ENCODE assay signal across 8 cellular contexts in genomic region chr20:45358282-45359068, GRCh38. TPM values are rescaled to one million over a fixed set of nuclear protein-coding genes. Genes with fewer than 3 reads are reported as not detected.
A peak's percentile ranks its signal among the peaks of the same experiment; 100 is the strongest.
DNase-seq lines count a peak whose midpoint lies in the region; ATAC-seq and TF ChIP-seq lines count a peak whose summit lies in the region.

No MANE protein-coding gene starts in this region.

- no peak overlapping the region for H3K4me2 ChIP-seq in GM23338

- TF ChIP-seq POLR2A in heart left ventricle (IDR thresholded peaks at IDR 0.05) = peak in 1 of 2 donors; percentile 42

- H3K9me3 Mint-ChIP-seq in GM23338 = no peaks in the 10 kb centered on the region
- no peaks in the 10 kb centered on the region for H3K9me3 Mint-ChIP-seq in activated T-helper 1 cell treated with anti-CD3 and anti-CD28 coated beads, Interleukin-12 subunit alpha, Interleukin-12 subunit beta, Interleukin-2, Interleukin-4 antibody, amounts not matched to agents 30 ng/mL and 10 ng/mL and 1 ng/mL, durations not matched to agents 14 hours and 24 hours and 36 hours

- no peaks in the 10 kb centered on the region for H3K9me2 ChIP-seq in GM23338 (ENCODE audit: insufficient read depth)

- peaks cover 3% of the 10 kb centered on the region for H3K27me3 Mint-ChIP-seq in GM23338 (ENCODE audit: insufficient read depth, low read depth, poor library complexity)
- H3K27me3 Mint-ChIP-seq in activated T-helper 1 cell treated with anti-CD3 and anti-CD28 coated beads, Interleukin-12 subunit alpha, Interleukin-12 subunit beta, Interleukin-2, Interleukin-4 antibody, amounts not matched to agents 30 ng/mL and 10 ng/mL and 1 ng/mL, durations not matched to agents 14 hours and 24 hours and 36 hours (ENCODE audit: insufficient read depth) = no peaks in the 10 kb centered on the region

- H3F3A ChIP-seq in GM23338 (replicated peaks; ENCODE audit: low read depth) = no peaks in the 10 kb centered on the region

- H3K36me3 ChIP-seq in GM23338 (ENCODE audit: insufficient read depth) = no peaks in the 10 kb centered on the region
- H3K36me3 ChIP-seq in heart left ventricle = no peaks in the 10 kb centered on the region
- peaks cover 3% of the 10 kb centered on the region for H3K36me3 ChIP-seq in mucosa of descending colon (ENCODE audit: low read depth)

- H2AFZ ChIP-seq in GM23338 = peak overlapping the region; percentile 90

- ATAC-seq in GM23338 (no peak), heart left ventricle (peak; percentile 64 to 73 (median 68)), HG03521 (IDR thresholded peaks at IDR 0.05; ENCODE audit: unreplicated experiment) (no peak), GM21723 (IDR thresholded peaks at IDR 0.05; ENCODE audit: unreplicated experiment) (no peak), mucosa of descending colon (no peak)

- no peaks in the 10 kb centered on the region for H3K27me3 ChIP-seq in GM23338 (ENCODE audit: insufficient read depth)
- H3K27me3 ChIP-seq in heart left ventricle = no peaks in the 10 kb centered on the region

- H3K27ac ChIP-seq in GM23338 (ENCODE audit: low read depth) (no peak overlapping the region), heart left ventricle (peak overlapping the region; percentile 88 to 98 (median 92))

- intact Hi-C loops in activated T-helper 1 cell treated with anti-CD3 and anti-CD28 coated beads, Interleukin-12 subunit alpha, Interleukin-12 subunit beta, Interleukin-2, Interleukin-4 antibody, amounts not matched to agents 30 ng/mL and 10 ng/mL and 1 ng/mL, durations not matched to agents 14 hours and 24 hours and 36 hours (cut with micrococcal nuclease) = loop anchor here (5.0 kb wide), 1 partner anchor 391 kb away; the partner anchor contains the start of gene STK4
- intact Hi-C loops in heart left ventricle (cut with DNase I) = loop anchor here in 3 of 10 donors (2.0 to 5.0 kb wide), 2 partner anchors 16 to 59 kb away; partner anchors contain the start of gene PIGT (in 1 of the 3)
- intact Hi-C loops in mucosa of descending colon (cut with DNase I, micrococcal nuclease) = no loop called here

- H3K4me1 ChIP-seq in GM23338 (ENCODE audit: insufficient read depth) (peaks cover 11% of the 10 kb centered on the region), heart left ventricle (peaks cover 5 to 79% (median 33%) of the 10 kb centered on the region in 12 donors), mucosa of descending colon (ENCODE audit: low read depth) (peaks cover 31% of the 10 kb centered on the region)

- no peak overlapping the region for H3K27ac Mint-ChIP-seq in GM23338
- peak overlapping the region; percentile 31 for H3K27ac Mint-ChIP-seq in activated T-helper 1 cell treated with anti-CD3 and anti-CD28 coated beads, Interleukin-12 subunit alpha, Interleukin-12 subunit beta, Interleukin-2, Interleukin-4 antibody, amounts not matched to agents 30 ng/mL and 10 ng/mL and 1 ng/mL, durations not matched to agents 14 hours and 24 hours and 36 hours

- no peaks in the 10 kb centered on the region for H3K36me3 Mint-ChIP-seq in GM23338 (ENCODE audit: low read depth)
- H3K36me3 Mint-ChIP-seq in activated T-helper 1 cell treated with anti-CD3 and anti-CD28 coated beads, Interleukin-12 subunit alpha, Interleukin-12 subunit beta, Interleukin-2, Interleukin-4 antibody, amounts not matched to agents 30 ng/mL and 10 ng/mL and 1 ng/mL, durations not matched to agents 14 hours and 24 hours and 36 hours (ENCODE audit: low read depth) = no peaks in the 10 kb centered on the region

- TF ChIP-seq CTCF in GM23338 (conservative IDR thresholded peaks at IDR 0.05; ENCODE audit: low read depth in 2 of 2) (no peak), heart left ventricle (IDR thresholded peaks at IDR 0.05) (no peak), mucosa of descending colon (IDR thresholded peaks at IDR 0.05) (no peak)

- no peaks in the 10 kb centered on the region for H4K20me1 ChIP-seq in GM23338 (replicated peaks; ENCODE audit: insufficient read depth)

- peaks cover under 1% of the 10 kb centered on the region for H3K79me2 ChIP-seq in GM23338 (replicated peaks; ENCODE audit: insufficient read depth)

- no peaks in the 10 kb centered on the region for H3K9me3 ChIP-seq in heart left ventricle
- H3K9me3 ChIP-seq in mucosa of descending colon = no peaks in the 10 kb centered on the region

- no peak overlapping the region for H3K4me3 Mint-ChIP-seq in GM23338
- no peak overlapping the region for H3K4me3 Mint-ChIP-seq in activated T-helper 1 cell treated with anti-CD3 and anti-CD28 coated beads, Interleukin-12 subunit alpha, Interleukin-12 subunit beta, Interleukin-2, Interleukin-4 antibody, amounts not matched to agents 30 ng/mL and 10 ng/mL and 1 ng/mL, durations not matched to agents 14 hours and 24 hours and 36 hours

- H3K4me3 ChIP-seq in GM23338 = no peak overlapping the region
- no peak overlapping the region for H3K4me3 ChIP-seq in heart left ventricle
- no peak overlapping the region for H3K4me3 ChIP-seq in mucosa of descending colon

- 8 to 17% (median 9%) methylated on average over 10 of the region's 10 CpGs for WGBS in heart left ventricle, 4 donors

- peaks cover 35% of the 10 kb centered on the region for H3K4me1 Mint-ChIP-seq in GM23338
- peaks cover 75% of the 10 kb centered on the region for H3K4me1 Mint-ChIP-seq in activated T-helper 1 cell treated with anti-CD3 and anti-CD28 coated beads, Interleukin-12 subunit alpha, Interleukin-12 subunit beta, Interleukin-2, Interleukin-4 antibody, amounts not matched to agents 30 ng/mL and 10 ng/mL and 1 ng/mL, durations not matched to agents 14 hours and 24 hours and 36 hours (ENCODE audit: low read depth)

- DNase-seq in GM23338 (ENCODE audit: low spot score) = no peak
- no peak for DNase-seq in activated T-helper 1 cell treated with anti-CD3 and anti-CD28 coated beads, Interleukin-12 subunit alpha, Interleukin-12 subunit beta, Interleukin-2, Interleukin-4 antibody, amounts not matched to agents 30 ng/mL and 10 ng/mL and 1 ng/mL, durations not matched to agents 14 hours and 24 hours and 36 hours (ENCODE audit: low spot score)
- peak; percentile 78 to 89 (median 79) for DNase-seq in heart left ventricle
- DNase-seq in renal cortical epithelial cell (ENCODE audit: low read depth) = peak; percentile 75
- DNase-seq in KG1 (lab: John Stamatoyannopoulos, UW) = no peak
- no peak for DNase-seq in mucosa of descending colon

TF ChIP-seq in GM23338, 12 proteins besides CTCF, POLR2A, EP300 and RAD21 (continues in another document):
- TF ChIP-seq EZH2phosphoT487 (IDR thresholded peaks at IDR 0.05; ENCODE audit: unreplicated experiment) = no peak
- TF ChIP-seq ZNF331 (CRISPR knock-in tag; IDR thresholded peaks at IDR 0.05; ENCODE audit: low read depth) = no peak

RNA-seq across cellular contexts. Expression of gene SYS1, which starts 4.5 kb away (rescaled TPM):
- total RNA-seq in GM23338 (2014; rRNA removed; shearing (Covaris generic)) = 12.5 and 21.5 TPM in 2 replicates
- polyA plus RNA-seq in GM23338 (2016; fragmentation: Nextera tagmentation; extraction: Ambion mirVana) (6.9 and 7.9 TPM in 2 replicates), heart left ventricle (10 to 100 TPM; 12.6 to 68.8 TPM)
- 25.6 and 26.4 TPM in 2 replicates for total RNA-seq in activated T-helper 1 cell treated with anti-CD3 and anti-CD28 coated beads, Interleukin-12 subunit alpha, Interleukin-12 subunit beta, Interleukin-2, Interleukin-4 antibody, amounts not matched to agents 30 ng/mL and 10 ng/mL and 1 ng/mL, durations not matched to agents 14 hours and 24 hours and 36 hours
- total RNA-seq in heart left ventricle (10 to 100 TPM; 16.4 to 54.0 (median 23.0) TPM), renal cortical epithelial cell (23.6 and 41.0 TPM in 2 replicates), mucosa of descending colon (10 to 100 TPM; 37.2 to 41.7 (median 39.9) TPM)

RNA-seq across cellular contexts. Expression of gene SDC4, which starts 10.3 kb away (rescaled TPM):
- total RNA-seq in GM23338 (2014; rRNA removed; shearing (Covaris generic)) = 35.4 and 39.9 TPM in 2 replicates
- 28.5 and 29.7 TPM in 2 replicates for polyA plus RNA-seq in GM23338 (2016; fragmentation: Nextera tagmentation; extraction: Ambion mirVana)
- total RNA-seq in activated T-helper 1 cell treated with anti-CD3 and anti-CD28 coated beads, Interleukin-12 subunit alpha, Interleukin-12 subunit beta, Interleukin-2, Interleukin-4 antibody, amounts not matched to agents 30 ng/mL and 10 ng/mL and 1 ng/mL, durations not matched to agents 14 hours and 24 hours and 36 hours = 220 and 222 TPM in 2 replicates
- 100 to 1,000 TPM in 2 of 9 donors, 10 to 100 TPM in 7; 62.1 to 140 (median 94.1) TPM for total RNA-seq in heart left ventricle
- 100 to 1,000 TPM in 1 of 2 donors, 10 to 100 TPM in 1; 44.3 to 139 TPM for polyA plus RNA-seq in heart left ventricle
- 500 and 534 TPM in 2 replicates for total RNA-seq in renal cortical epithelial cell
- 100 to 1,000 TPM; 114 to 145 (median 122) TPM for total RNA-seq in mucosa of descending colon

RNA-seq across cellular contexts. Expression of gene TP53TG5, which starts 19.6 kb away (rescaled TPM):
- not detected in 2 replicates for total RNA-seq in GM23338 (2014; rRNA removed; shearing (Covaris generic))
- polyA plus RNA-seq in GM23338 (2016; fragmentation: Nextera tagmentation; extraction: Ambion mirVana) = not detected in 2 replicates
- 0.07 and 0.08 TPM in 2 replicates for total RNA-seq in activated T-helper 1 cell treated with anti-CD3 and anti-CD28 coated beads, Interleukin-12 subunit alpha, Interleukin-12 subunit beta, Interleukin-2, Interleukin-4 antibody, amounts not matched to agents 30 ng/mL and 10 ng/mL and 1 ng/mL, durations not matched to agents 14 hours and 24 hours and 36 hours
- total RNA-seq in heart left ventricle = 1 to 10 TPM in 2 of 9 donors, under 1 TPM in 5, not detected in 2; 0.32 to 3.2 (median 0.76) TPM
- polyA plus RNA-seq in heart left ventricle = 1 to 10 TPM in 1 of 2 donors, under 1 TPM in 1; 0.40 to 1.5 TPM
- not detected in 2 replicates for total RNA-seq in renal cortical epithelial cell
- total RNA-seq in mucosa of descending colon = 1 to 10 TPM; 1.4 to 2.1 (median 1.6) TPM

RNA-seq across cellular contexts. Expression of gene DBNDD2, which starts 49.6 kb away (rescaled TPM):
- 25.8 and 28.0 TPM in 2 replicates for total RNA-seq in GM23338 (2014; rRNA removed; shearing (Covaris generic))
- polyA plus RNA-seq in GM23338 (2016; fragmentation: Nextera tagmentation; extraction: Ambion mirVana) = 62.5 and 64.4 TPM in 2 replicates
- total RNA-seq in activated T-helper 1 cell treated with anti-CD3 and anti-CD28 coated beads, Interleukin-12 subunit alpha, Interleukin-12 subunit beta, Interleukin-2, Interleukin-4 antibody, amounts not matched to agents 30 ng/mL and 10 ng/mL and 1 ng/mL, durations not matched to agents 14 hours and 24 hours and 36 hours = 21.7 and 24.6 TPM in 2 replicates
- 100 to 1,000 TPM; 209 to 395 (median 346) TPM for total RNA-seq in heart left ventricle
- 100 to 1,000 TPM; 331 to 423 TPM for polyA plus RNA-seq in heart left ventricle
- 7.1 and 18.4 TPM in 2 replicates for total RNA-seq in renal cortical epithelial cell
- total RNA-seq in mucosa of descending colon = 100 to 1,000 TPM; 108 to 125 (median 124) TPM

RNA-seq across cellular contexts. Expression of gene MATN4, which starts 50.4 kb away (rescaled TPM):
- total RNA-seq in GM23338 (2014; rRNA removed; shearing (Covaris generic)) = 4.2 and 5.1 TPM in 2 replicates
- polyA plus RNA-seq in GM23338 (2016; fragmentation: Nextera tagmentation; extraction: Ambion mirVana) = 3.3 and 4.0 TPM in 2 replicates
- 2.0 and 2.1 TPM in 2 replicates for total RNA-seq in activated T-helper 1 cell treated with anti-CD3 and anti-CD28 coated beads, Interleukin-12 subunit alpha, Interleukin-12 subunit beta, Interleukin-2, Interleukin-4 antibody, amounts not matched to agents 30 ng/mL and 10 ng/mL and 1 ng/mL, durations not matched to agents 14 hours and 24 hours and 36 hours
- not detected for total RNA-seq in heart left ventricle
- not detected for polyA plus RNA-seq in heart left ventricle
- total RNA-seq in renal cortical epithelial cell = not detected in 2 replicates
- total RNA-seq in mucosa of descending colon = under 1 TPM in 2 of 3 donors, not detected in 1; 0.17 to 0.22 TPM

Comparison
In these comparisons a context has a peak if more than half of its experiments do, and no peak if none do; other contexts are left out.
1. ATAC-seq: peak in heart left ventricle (4 of 4); none in GM23338 (single experiment), HG03521 (single experiment), GM21723 (single experiment) and mucosa of descending colon (single experiment).
2. DNase-seq: peak in heart left ventricle (5 of 5) and renal cortical epithelial cell (single experiment); none in GM23338 (single experiment), activated T-helper 1 cell treated with anti-CD3 and anti-CD28 coated beads, Interleukin-12 subunit alpha, Interleukin-12 subunit beta, Interleukin-2, Interleukin-4 antibody, amounts not matched to agents 30 ng/mL and 10 ng/mL and 1 ng/mL, durations not matched to agents 14 hours and 24 hours and 36 hours (single experiment), KG1 (single experiment) and mucosa of descending colon (0 of 3).